In the genomic region with DNA sequence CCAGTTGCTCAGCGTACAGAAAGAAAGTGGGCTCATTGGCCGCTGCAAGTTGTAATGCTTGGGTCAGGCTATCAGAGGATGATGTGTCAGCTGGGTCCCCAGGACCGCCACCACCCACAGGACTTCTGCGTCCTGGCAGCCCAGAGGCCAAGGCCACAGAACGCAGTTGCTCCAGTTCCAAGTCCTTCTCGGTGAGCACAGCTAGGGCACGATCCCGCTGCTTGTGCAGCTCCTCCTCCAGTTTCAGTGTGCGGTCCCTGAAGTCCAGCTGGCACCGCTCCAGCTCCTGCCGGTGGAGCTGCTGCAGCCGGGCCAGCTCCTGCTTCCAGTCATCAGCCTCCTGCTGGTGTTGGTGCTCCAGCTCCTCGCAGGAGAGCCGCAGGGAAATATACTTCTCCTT, we compare ENCODE assay signal across 20 cellular contexts. TPM values are rescaled to one million over a fixed set of nuclear protein-coding genes. Genes with fewer than 3 reads are reported as not detected.
DNase-seq lines count a peak whose midpoint lies in the region; ATAC-seq and TF ChIP-seq lines count a peak whose summit lies in the region.
"Had no signal": no experiment of that assay in that cellular context is flagged by ENCODE, and none has a peak within 500 bp of the region (broad histone marks: within the 10 kb centered on the region; RNA-seq: fewer than 3 reads in every experiment).

No MANE protein-coding gene starts in this region.

- H3K27me3 ChIP-seq in subcutaneous abdominal adipose tissue (ENCODE audit: control insufficient read depth in 5 of 5, insufficient read depth in 4 of 5, low read length in 5 of 5) (no peaks in the 10 kb centered on the region), gastroesophageal sphincter (no peaks in the 10 kb centered on the region)
- H3K27me3 ChIP-seq: colonic mucosa, esophagus muscularis mucosa had no signal

- H3K4me1 ChIP-seq in subcutaneous abdominal adipose tissue (ENCODE audit: control insufficient read depth in 5 of 5, insufficient read depth in 5 of 5, low read length in 5 of 5): peaks cover 18 to 67% (median 58%) of the 10 kb centered on the region in 5 donors
- H3K4me1 ChIP-seq in gastroesophageal sphincter: peaks cover 10 to 76% (median 38%) of the 10 kb centered on the region in 3 donors

- peak overlapping the region; percentile 72 for H3K27ac ChIP-seq in subcutaneous abdominal adipose tissue (ENCODE audit: low read depth, low read length)
- H3K27ac ChIP-seq in gastroesophageal sphincter: no peak overlapping the region
- H3K27ac ChIP-seq: colonic mucosa, esophagus muscularis mucosa had no signal

- H3K9me3 ChIP-seq in subcutaneous abdominal adipose tissue (ENCODE audit: control insufficient read depth in 5 of 5, low read length in 5 of 5) (no peaks in the 10 kb centered on the region), gastroesophageal sphincter (no peaks in the 10 kb centered on the region)
- H3K9me3 ChIP-seq: colonic mucosa, esophagus muscularis mucosa had no signal

- no peak for TF ChIP-seq CTCF in gastroesophageal sphincter (IDR thresholded peaks at IDR 0.05)

- no peak for TF ChIP-seq EP300 in gastroesophageal sphincter (IDR thresholded peaks at IDR 0.05)

- 83% methylated on average over 1 of the region's 14 CpGs; no CpG with 5 or more reads in 1 of the 2 donors for WGBS in gastroesophageal sphincter (ENCODE audit: low coverage in 1 of 2), 2 donors

- H3K4me3 ChIP-seq in subcutaneous abdominal adipose tissue (ENCODE audit: low read depth in 1 of 5, low read length in 5 of 5) (peak overlapping the region in 4 of 5 donors; percentile 2 to 54 (median 13)), gastroesophageal sphincter (peak overlapping the region in 1 of 2 donors; percentile 9)
- H3K4me3 ChIP-seq: colonic mucosa had no signal

- ATAC-seq in left lobe of liver: peak; percentile 73
- ATAC-seq in HG02981 (IDR thresholded peaks at IDR 0.05; ENCODE audit: unreplicated experiment): no peak
- ATAC-seq in gastroesophageal sphincter: no peak
- ATAC-seq: activated T-helper 17 cell treated with anti-CD3 and anti-CD28 coated beads, Interleukin-2, amount 50 U/mL, for 72 hours; stimulated activated naive CD8-positive, alpha-beta T cell treated with anti-CD3 and anti-CD28 coated beads, Interleukin-15, amount 100 ng/mL, for 72 hours had no signal

- H3K9ac ChIP-seq in subcutaneous abdominal adipose tissue (ENCODE audit: low read length in 5 of 5): peak overlapping the region in 3 of 5 donors; percentile 4 to 61 (median 28)

- TF ChIP-seq POLR2A in gastroesophageal sphincter (IDR thresholded peaks at IDR 0.05): no peak

- peaks cover 3 to 31% (median 28%) of the 10 kb centered on the region in 5 donors for H3K36me3 ChIP-seq in subcutaneous abdominal adipose tissue (ENCODE audit: control insufficient read depth in 5 of 5, insufficient read depth in 5 of 5, low read length in 5 of 5)
- H3K36me3 ChIP-seq in gastroesophageal sphincter: peaks cover 0 to 40% of the 10 kb centered on the region in 2 donors

- DNase-seq in NCI-H2196 (lab: John Stamatoyannopoulos, UW; ENCODE audit: unreplicated experiment): peak; percentile 15
- no peak for DNase-seq in NCI-H2196 treated with DMSO at 0.1 percent for 48 hours (lab: John Stamatoyannopoulos, UW; ENCODE audit: unreplicated experiment)
- peak; percentile 82 for DNase-seq in cerebellar cortex (ENCODE audit: low spot score)
- peak; percentile 91 for DNase-seq in left lobe of liver (ENCODE audit: low spot score)
- DNase-seq in stimulated activated CD4-positive, alpha-beta T cell treated with anti-CD3 and anti-CD28 coated beads, Interleukin-2, amount 100 ng/mL, for 24 hours: no peak
- DNase-seq: activated CD4-positive, alpha-beta T cell treated with anti-CD3 and anti-CD28 coated beads, Interleukin-2, amount 50 U/mL, for 4 hours; colonic mucosa; NCI-H1694; NCI-H82; SHP77; stimulated activated naive CD8-positive, alpha-beta T cell treated with anti-CD3 and anti-CD28 coated beads, Interleukin-15, amount 100 ng/mL, for 72 hours had no signal

RNA-seq across cellular contexts. Expression of a gene that starts 3.0 kb away (rescaled TPM):
- total RNA-seq in left lobe of liver (10.2 TPM), gastroesophageal sphincter (10 to 100 TPM; 15.7 to 20.3 (median 16.8) TPM)

RNA-seq across cellular contexts. Expression of a gene that starts 5.8 kb away (rescaled TPM):
- total RNA-seq in left lobe of liver (51.9 TPM), gastroesophageal sphincter (100 to 1,000 TPM; 113 to 162 (median 141) TPM)

RNA-seq across cellular contexts. Expression of a gene that starts 11.2 kb away (rescaled TPM):
- total RNA-seq in left lobe of liver: 0.88 TPM
- 1 to 10 TPM in 3 of 4 donors, not detected in 1; 1.0 to 5.0 (median 1.4) TPM for total RNA-seq in gastroesophageal sphincter

RNA-seq across cellular contexts. Expression of a gene that starts 35.6 kb away (rescaled TPM):
- not detected for total RNA-seq in left lobe of liver
- not detected for total RNA-seq in gastroesophageal sphincter
- total RNA-seq: A172; activated T-helper 17 cell treated with anti-CD3 and anti-CD28 coated beads, Interleukin-2, amount 50 U/mL, for 72 hours; esophagus muscularis mucosa; H1; mesothelial cell of epicardium; pulmonary artery endothelial cell had no signal

Comparison
In these comparisons a context has a peak if more than half of its experiments do, and no peak if none do; other contexts are left out.
1. DNase-seq: peak in NCI-H2196 (single experiment), cerebellar cortex (single experiment) and left lobe of liver (single experiment); none in NCI-H2196 treated with DMSO at 0.1 percent for 48 hours (single experiment) and stimulated activated CD4-positive, alpha-beta T cell treated with anti-CD3 and anti-CD28 coated beads, Interleukin-2, amount 100 ng/mL, for 24 hours (0 of 2).